8 cellular contexts compared by ENCODE assay signal in the genomic region with DNA sequence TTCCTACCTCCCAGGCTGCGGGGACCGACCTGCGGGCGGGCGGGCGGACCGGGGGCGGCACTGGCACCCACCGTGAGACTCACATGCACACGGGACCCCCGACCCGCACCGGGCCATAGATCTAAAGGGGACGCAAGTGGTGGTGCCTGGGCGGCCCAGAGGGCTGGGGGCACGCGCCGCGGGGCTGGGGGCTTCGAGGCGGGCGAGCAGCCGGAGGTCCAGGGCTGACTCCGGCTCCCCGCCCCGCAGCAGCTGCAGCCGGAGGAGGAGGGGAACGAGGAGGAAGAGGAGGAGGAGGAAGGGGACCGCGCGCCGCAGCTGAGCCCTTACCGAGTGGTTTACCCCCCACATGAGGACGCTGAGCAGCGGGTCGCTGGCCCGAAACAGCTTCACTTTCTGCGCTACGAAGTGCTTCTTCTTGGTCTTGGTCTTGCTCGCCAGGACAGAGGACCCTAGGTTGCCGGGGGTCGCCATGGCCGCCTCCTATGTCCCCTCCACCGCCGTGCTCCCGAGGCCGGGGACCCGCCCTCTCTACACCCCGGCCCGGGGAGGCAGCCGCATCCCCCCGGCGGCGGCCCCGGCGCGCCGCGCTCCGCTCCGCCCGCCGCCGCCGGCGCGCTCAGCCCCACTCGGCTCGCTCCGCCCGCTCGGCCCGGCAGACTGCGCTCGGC. TPM values are rescaled to one million over a fixed set of nuclear protein-coding genes. Genes with fewer than 3 reads are reported as not detected.
DNase-seq lines count a peak whose midpoint lies in the region; ATAC-seq and TF ChIP-seq lines count a peak whose summit lies in the region.

No MANE protein-coding gene starts in this region.

- H3K9me3 Mint-ChIP-seq in brain = no peaks in the 10 kb centered on the region

- no peak overlapping the region for H3K27ac Mint-ChIP-seq in brain

- no peaks in the 10 kb centered on the region for H3K36me3 Mint-ChIP-seq in brain

- H3K4me1 Mint-ChIP-seq in brain = peaks cover 27% of the 10 kb centered on the region

- DNase-seq in activated CD8-positive, alpha-beta memory T cell treated with anti-CD3 and anti-CD28 coated beads for 48 hours (ENCODE audit: low read depth in 2 of 3, low spot score in 2 of 3) = peak in 2 of 3 experiments; percentile 18 to 33
- DNase-seq in activated CD8-positive, alpha-beta memory T cell treated with anti-CD3 and anti-CD28 coated beads for 24 hours = no peak
- peak in 2 of 3 donors; percentile 6 to 15 for DNase-seq in stimulated activated CD4-positive, alpha-beta T cell treated with anti-CD3 and anti-CD28 coated beads, TNF-alpha, amount 100 ng/mL, for 1 hour (ENCODE audit: low read depth in 3 of 3, low spot score in 1 of 3)
- no peak for DNase-seq in NCI-H1048 (lab: John Stamatoyannopoulos, UW)

- ATAC-seq in HG03196 (IDR thresholded peaks at IDR 0.05; ENCODE audit: unreplicated experiment) (peak; percentile 16), SK-N-SH treated with all-trans-retinoic acid at 6 μM for 48 hours (peak; percentile 9)

- H3K27me3 Mint-ChIP-seq in brain = peaks cover 31% of the 10 kb centered on the region

- H3K27me3 ChIP-seq in layer of hippocampus (ENCODE audit: control insufficient read depth, insufficient read depth, low read length) = no peaks in the 10 kb centered on the region

- peak overlapping the region; percentile 83 to 90 (median 83) for H3K4me3 Mint-ChIP-seq in brain

- peak overlapping the region; percentile 92 for H3K27ac ChIP-seq in layer of hippocampus (ENCODE audit: low read depth, low read length)

- TF ChIP-seq CTCF in brain (conservative IDR thresholded peaks at IDR 0.05) = no peak

TF ChIP-seq in SK-N-SH treated with all-trans-retinoic acid at 6 μM for 48 hours, 23 proteins besides CTCF, POLR2A, EP300 and RAD21:
- TF ChIP-seq ZNF565 (CRISPR knock-in tag; conservative IDR thresholded peaks at IDR 0.05; ENCODE audit: low read depth) (no peak), TOX (CRISPR knock-in tag; IDR thresholded peaks at IDR 0.05; ENCODE audit: borderline replicate concordance) (no peak), ZC3H10 (CRISPR knock-in tag; IDR thresholded peaks at IDR 0.05) (no peak), ZNF70 (CRISPR knock-in tag; IDR thresholded peaks at IDR 0.05) (no peak), RARB (CRISPR knock-in tag; IDR thresholded peaks at IDR 0.05) (no peak), ZFP30 (CRISPR knock-in tag; IDR thresholded peaks at IDR 0.05) (no peak), OSR1 (CRISPR knock-in tag; IDR thresholded peaks at IDR 0.05) (no peak), ZFP3 (CRISPR knock-in tag; IDR thresholded peaks at IDR 0.05) (no peak), GLIS3 (CRISPR knock-in tag; IDR thresholded peaks at IDR 0.05) (no peak)
- TF ChIP-seq, protein P1, sequence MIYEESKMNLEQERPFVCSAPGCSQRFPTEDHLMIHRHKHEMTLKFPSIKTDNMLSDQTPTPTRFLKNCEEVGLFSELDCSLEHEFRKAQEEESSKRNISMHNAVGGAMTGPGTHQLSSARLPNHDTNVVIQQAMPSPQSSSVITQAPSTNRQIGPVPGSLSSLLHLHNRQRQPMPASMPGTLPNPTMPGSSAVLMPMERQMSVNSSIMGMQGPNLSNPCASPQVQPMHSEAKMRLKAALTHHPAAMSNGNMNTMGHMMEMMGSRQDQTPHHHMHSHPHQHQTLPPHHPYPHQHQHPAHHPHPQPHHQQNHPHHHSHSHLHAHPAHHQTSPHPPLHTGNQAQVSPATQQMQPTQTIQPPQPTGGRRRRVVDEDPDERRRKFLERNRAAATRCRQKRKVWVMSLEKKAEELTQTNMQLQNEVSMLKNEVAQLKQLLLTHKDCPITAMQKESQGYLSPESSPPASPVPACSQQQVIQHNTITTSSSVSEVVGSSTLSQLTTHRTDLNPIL (CRISPR knock-in tag; IDR thresholded peaks at IDR 0.05; ENCODE audit: low read depth) = no peak
- TF ChIP-seq, protein P2, sequence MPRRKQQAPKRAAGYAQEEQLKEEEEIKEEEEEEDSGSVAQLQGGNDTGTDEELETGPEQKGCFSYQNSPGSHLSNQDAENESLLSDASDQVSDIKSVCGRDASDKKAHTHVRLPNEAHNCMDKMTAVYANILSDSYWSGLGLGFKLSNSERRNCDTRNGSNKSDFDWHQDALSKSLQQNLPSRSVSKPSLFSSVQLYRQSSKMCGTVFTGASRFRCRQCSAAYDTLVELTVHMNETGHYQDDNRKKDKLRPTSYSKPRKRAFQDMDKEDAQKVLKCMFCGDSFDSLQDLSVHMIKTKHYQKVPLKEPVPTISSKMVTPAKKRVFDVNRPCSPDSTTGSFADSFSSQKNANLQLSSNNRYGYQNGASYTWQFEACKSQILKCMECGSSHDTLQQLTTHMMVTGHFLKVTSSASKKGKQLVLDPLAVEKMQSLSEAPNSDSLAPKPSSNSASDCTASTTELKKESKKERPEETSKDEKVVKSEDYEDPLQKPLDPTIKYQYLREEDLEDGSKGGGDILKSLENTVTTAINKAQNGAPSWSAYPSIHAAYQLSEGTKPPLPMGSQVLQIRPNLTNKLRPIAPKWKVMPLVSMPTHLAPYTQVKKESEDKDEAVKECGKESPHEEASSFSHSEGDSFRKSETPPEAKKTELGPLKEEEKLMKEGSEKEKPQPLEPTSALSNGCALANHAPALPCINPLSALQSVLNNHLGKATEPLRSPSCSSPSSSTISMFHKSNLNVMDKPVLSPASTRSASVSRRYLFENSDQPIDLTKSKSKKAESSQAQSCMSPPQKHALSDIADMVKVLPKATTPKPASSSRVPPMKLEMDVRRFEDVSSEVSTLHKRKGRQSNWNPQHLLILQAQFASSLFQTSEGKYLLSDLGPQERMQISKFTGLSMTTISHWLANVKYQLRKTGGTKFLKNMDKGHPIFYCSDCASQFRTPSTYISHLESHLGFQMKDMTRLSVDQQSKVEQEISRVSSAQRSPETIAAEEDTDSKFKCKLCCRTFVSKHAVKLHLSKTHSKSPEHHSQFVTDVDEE (CRISPR knock-in tag; IDR thresholded peaks at IDR 0.05) = no peak
- TF ChIP-seq, protein P3, sequence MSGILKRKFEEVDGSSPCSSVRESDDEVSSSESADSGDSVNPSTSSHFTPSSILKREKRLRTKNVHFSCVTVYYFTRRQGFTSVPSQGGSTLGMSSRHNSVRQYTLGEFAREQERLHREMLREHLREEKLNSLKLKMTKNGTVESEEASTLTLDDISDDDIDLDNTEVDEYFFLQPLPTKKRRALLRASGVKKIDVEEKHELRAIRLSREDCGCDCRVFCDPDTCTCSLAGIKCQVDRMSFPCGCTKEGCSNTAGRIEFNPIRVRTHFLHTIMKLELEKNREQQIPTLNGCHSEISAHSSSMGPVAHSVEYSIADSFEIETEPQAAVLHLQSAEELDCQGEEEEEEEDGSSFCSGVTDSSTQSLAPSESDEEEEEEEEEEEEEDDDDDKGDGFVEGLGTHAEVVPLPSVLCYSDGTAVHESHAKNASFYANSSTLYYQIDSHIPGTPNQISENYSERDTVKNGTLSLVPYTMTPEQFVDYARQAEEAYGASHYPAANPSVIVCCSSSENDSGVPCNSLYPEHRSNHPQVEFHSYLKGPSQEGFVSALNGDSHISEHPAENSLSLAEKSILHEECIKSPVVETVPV (CRISPR knock-in tag; IDR thresholded peaks at IDR 0.05) = no peak
- TF ChIP-seq, protein P4, sequence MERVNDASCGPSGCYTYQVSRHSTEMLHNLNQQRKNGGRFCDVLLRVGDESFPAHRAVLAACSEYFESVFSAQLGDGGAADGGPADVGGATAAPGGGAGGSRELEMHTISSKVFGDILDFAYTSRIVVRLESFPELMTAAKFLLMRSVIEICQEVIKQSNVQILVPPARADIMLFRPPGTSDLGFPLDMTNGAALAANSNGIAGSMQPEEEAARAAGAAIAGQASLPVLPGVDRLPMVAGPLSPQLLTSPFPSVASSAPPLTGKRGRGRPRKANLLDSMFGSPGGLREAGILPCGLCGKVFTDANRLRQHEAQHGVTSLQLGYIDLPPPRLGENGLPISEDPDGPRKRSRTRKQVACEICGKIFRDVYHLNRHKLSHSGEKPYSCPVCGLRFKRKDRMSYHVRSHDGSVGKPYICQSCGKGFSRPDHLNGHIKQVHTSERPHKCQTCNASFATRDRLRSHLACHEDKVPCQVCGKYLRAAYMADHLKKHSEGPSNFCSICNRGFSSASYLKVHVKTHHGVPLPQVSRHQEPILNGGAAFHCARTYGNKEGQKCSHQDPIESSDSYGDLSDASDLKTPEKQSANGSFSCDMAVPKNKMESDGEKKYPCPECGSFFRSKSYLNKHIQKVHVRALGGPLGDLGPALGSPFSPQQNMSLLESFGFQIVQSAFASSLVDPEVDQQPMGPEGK (CRISPR knock-in tag; IDR thresholded peaks at IDR 0.05; ENCODE audit: borderline replicate concordance) = no peak

RNA-seq across cellular contexts. Expression of a gene that starts 0.4 kb away (rescaled TPM):
- polyA plus RNA-seq in brain (ENCODE audit: insufficient read depth, low read depth, low replicate concordance) = 161 TPM

Comparison
In these comparisons a context has a peak if more than half of its experiments do, and no peak if none do; other contexts are left out.
1. DNase-seq: peak in activated CD8-positive, alpha-beta memory T cell treated with anti-CD3 and anti-CD28 coated beads for 48 hours (2 of 3) and stimulated activated CD4-positive, alpha-beta T cell treated with anti-CD3 and anti-CD28 coated beads, TNF-alpha, amount 100 ng/mL, for 1 hour (2 of 3); none in activated CD8-positive, alpha-beta memory T cell treated with anti-CD3 and anti-CD28 coated beads for 24 hours (single experiment) and NCI-H1048 (single experiment).